In genomic region chr1:218499021-218499691, GRCh38 we compare ENCODE assay signal across 10 cellular contexts.
DNase-seq lines count a peak whose midpoint lies in the region; ATAC-seq and TF ChIP-seq lines count a peak whose summit lies in the region.
"Had no signal": no experiment of that assay in that cellular context is flagged by ENCODE, and none has a peak within 500 bp of the region (broad histone marks: within the 10 kb centered on the region; RNA-seq: fewer than 3 reads in every experiment).

No MANE protein-coding gene starts in this region.

- intact Hi-C loops in thyroid gland (cut with DNase I) = no loop called here

- DNase-seq in EL (peak; percentile 93), SJCRH30 (no peak), fibroblast of the aortic adventitia (ENCODE audit: low read depth) (peak; percentile 78), DMS114 treated with DMSO at 0.1 percent for 48 hours (lab: John Stamatoyannopoulos, UW; ENCODE audit: unreplicated experiment) (no peak), thyroid gland (no peak)
- DNase-seq in stimulated activated CD4-positive, alpha-beta T cell treated with anti-CD3 and anti-CD28 coated beads, Interleukin-4, amount 100 ng/mL, for 4 hours = no peak
- DNase-seq: activated gamma-delta T cell treated with Interleukin-2 at 50 U/mL for 16 hours, posterior cingulate gyrus had no signal

- no peaks in the 10 kb centered on the region for H3K36me3 ChIP-seq in SJCRH30
- H3K36me3 ChIP-seq in rectal smooth muscle tissue (ENCODE audit: control insufficient read depth, insufficient read depth, low read length) = no peaks in the 10 kb centered on the region
- no peaks in the 10 kb centered on the region for H3K36me3 ChIP-seq in thyroid gland

- no peak for TF ChIP-seq CTCF in fibroblast of the aortic adventitia (IDR thresholded peaks at IDR 0.05; ENCODE audit: insufficient read depth, low read length)
- no peak for TF ChIP-seq CTCF in thyroid gland (IDR thresholded peaks at IDR 0.05)

- no peak for ATAC-seq in HG03135 (IDR thresholded peaks at IDR 0.05; ENCODE audit: unreplicated experiment)

- 0 out of 2 replicates have a peak, but pooled peaks cover 3% of the 10 kb centered on the region for H3K9me3 ChIP-seq in SJCRH30 (replicated peaks)
- H3K9me3 ChIP-seq in thyroid gland = no peaks in the 10 kb centered on the region

- WGBS in thyroid gland, 2 donors = 57 to 60% methylated on average over 4 of the region's 4 CpGs

- no peaks in the 10 kb centered on the region for H3K27me3 ChIP-seq in SJCRH30
- H3K27me3 ChIP-seq in rectal smooth muscle tissue (ENCODE audit: control insufficient read depth, insufficient read depth, low read length) = no peaks in the 10 kb centered on the region
- H3K27me3 ChIP-seq in thyroid gland = no peaks in the 10 kb centered on the region

- H3K4me1 ChIP-seq in SJCRH30 (peaks cover 21% of the 10 kb centered on the region), rectal smooth muscle tissue (ENCODE audit: control insufficient read depth, insufficient read depth, low read length) (peaks cover 12% of the 10 kb centered on the region), thyroid gland (peaks cover 3 to 13% of the 10 kb centered on the region in 2 donors)

- peak overlapping the region; percentile 40 for H3K4me3 ChIP-seq in SJCRH30
- H3K4me3 ChIP-seq in fibroblast of the aortic adventitia (ENCODE audit: low read depth, low read length) = peak overlapping the region; percentile 50
- H3K4me3 ChIP-seq in rectal smooth muscle tissue (ENCODE audit: low read length) = peak overlapping the region; percentile 56
- H3K4me3 ChIP-seq in thyroid gland (replicated peaks in 1 of 3) = no peak overlapping the region

- H3K9ac ChIP-seq in rectal smooth muscle tissue (ENCODE audit: low read length) = no peak overlapping the region

- TF ChIP-seq POLR2A in thyroid gland (IDR thresholded peaks at IDR 0.05) = no peak

- H3K27ac ChIP-seq in SJCRH30 (peak overlapping the region; percentile 70), rectal smooth muscle tissue (ENCODE audit: low read depth, low read length) (peak overlapping the region; percentile 71), thyroid gland (no peak overlapping the region)

Comparison
In these comparisons a context has a peak if more than half of its experiments do, and no peak if none do; other contexts are left out.
1. DNase-seq: peak in EL (single experiment) and fibroblast of the aortic adventitia (single experiment); none in SJCRH30 (0 of 2), stimulated activated CD4-positive, alpha-beta T cell treated with anti-CD3 and anti-CD28 coated beads, Interleukin-4, amount 100 ng/mL, for 4 hours (0 of 2), DMS114 treated with DMSO at 0.1 percent for 48 hours (single experiment) and thyroid gland (0 of 2).
2. H3K27ac ChIP-seq: peak in SJCRH30 (single experiment) and rectal smooth muscle tissue (single experiment); none in thyroid gland (0 of 3).
3. H3K4me3 ChIP-seq: peak in SJCRH30 (single experiment), fibroblast of the aortic adventitia (single experiment) and rectal smooth muscle tissue (single experiment); none in thyroid gland (0 of 3).